ENCODE assay signal across 21 cellular contexts in the genomic region with DNA sequence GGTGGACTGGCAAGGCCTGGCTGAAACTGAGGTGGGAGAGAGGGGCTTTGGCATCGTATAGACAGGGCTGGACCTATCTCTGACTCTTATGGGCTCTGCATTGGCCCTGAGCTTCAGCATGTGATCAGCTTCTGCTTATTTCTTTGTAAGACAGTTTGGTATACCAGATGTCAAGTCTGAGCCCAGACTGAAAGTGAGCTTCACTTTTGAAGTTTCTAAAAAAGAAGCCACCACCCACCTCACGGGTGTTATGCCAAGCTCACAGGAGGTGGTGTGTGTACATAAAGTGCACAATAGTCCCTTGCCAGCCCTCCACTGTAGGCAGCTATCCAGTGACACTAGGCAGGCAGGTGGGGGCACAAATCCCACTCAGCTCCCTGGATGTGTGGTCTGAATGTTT.
"Had no signal": no experiment of that assay in that cellular context is flagged by ENCODE, and none has a peak within 500 bp of the region (broad histone marks: within the 10 kb centered on the region; RNA-seq: fewer than 3 reads in every experiment).

No MANE protein-coding gene starts in this region.

- H3K27me3 ChIP-seq: ascending aorta, body of pancreas had no signal

- H3K4me1 ChIP-seq: ascending aorta had no signal

- H3K27me3 Mint-ChIP-seq: activated CD4-positive, alpha-beta T cell treated with anti-CD3 and anti-CD28 coated beads, Interleukin-2, amount 10 ng/mL, durations not matched to agents 7 days and 5 days had no signal

- DNase-seq: activated B cell treated with CpG ODN at 0.5 μM for 24 hours; activated CD4-positive, alpha-beta memory T cell treated with anti-CD3 and anti-CD28 coated beads for 36 hours; activated CD4-positive, alpha-beta T cell treated with anti-CD3 and anti-CD28 coated beads, Interleukin-2, amount 10 ng/mL, durations not matched to agents 7 days and 5 days; activated CD8-positive, alpha-beta memory T cell treated with anti-CD3 and anti-CD28 coated beads for 24 hours; activated naive CD8-positive, alpha-beta T cell treated with anti-CD3 and anti-CD28 coated beads, Interleukin-2, amount 50 U/mL, for 24 hours; activated T-cell treated with anti-CD3 and anti-CD28 coated beads, Interleukin-2, amount 50 U/mL, for 4 hours; amniotic stem cell; body of pancreas; cortex of kidney; MM.1S; NCI-H1105; NCI-H1436 treated with DMSO at 0.1 percent for 48 hours; NCI-H187; NCI-H2081; NCI-H446; SIG-M5; T-helper 17 cell; T-helper 9 cell had no signal

- H3K9me3 Mint-ChIP-seq: activated CD4-positive, alpha-beta T cell treated with anti-CD3 and anti-CD28 coated beads, Interleukin-2, amount 10 ng/mL, durations not matched to agents 7 days and 5 days had no signal

- H3K27ac ChIP-seq: ascending aorta, body of pancreas had no signal

- H3K4me3 ChIP-seq: ascending aorta, body of pancreas had no signal

- H3K36me3 ChIP-seq: ascending aorta had no signal

- H3K27ac Mint-ChIP-seq: activated B cell treated with CpG ODN at 0.5 μM for 24 hours; activated CD4-positive, alpha-beta memory T cell treated with anti-CD3 and anti-CD28 coated beads for 36 hours; activated CD4-positive, alpha-beta T cell treated with anti-CD3 and anti-CD28 coated beads, Interleukin-2, amount 10 ng/mL, durations not matched to agents 7 days and 5 days; activated naive CD8-positive, alpha-beta T cell treated with anti-CD3 and anti-CD28 coated beads, Interleukin-2, amount 50 U/mL, for 24 hours; T-helper 17 cell had no signal

- H3K36me3 Mint-ChIP-seq: activated CD4-positive, alpha-beta memory T cell treated with anti-CD3 and anti-CD28 coated beads for 36 hours had no signal

- ATAC-seq: activated naive CD4-positive, alpha-beta T cell treated with anti-CD3 and anti-CD28 coated beads, Interleukin-2, amount 50 U/mL, for 72 hours; activated naive CD8-positive, alpha-beta T cell treated with anti-CD3 and anti-CD28 coated beads, Interleukin-2, amount 50 U/mL, for 24 hours; activated T-cell treated with anti-CD3 and anti-CD28 coated beads, Interleukin-2, amount 50 U/mL, for 4 hours; body of pancreas; T-helper 17 cell had no signal

- H3K9me3 ChIP-seq: ascending aorta, body of pancreas had no signal

- H3K4me3 Mint-ChIP-seq: activated B cell treated with CpG ODN at 0.5 μM for 24 hours; activated CD4-positive, alpha-beta memory T cell treated with anti-CD3 and anti-CD28 coated beads for 36 hours; activated CD4-positive, alpha-beta T cell treated with anti-CD3 and anti-CD28 coated beads, Interleukin-2, amount 10 ng/mL, durations not matched to agents 7 days and 5 days; activated naive CD8-positive, alpha-beta T cell treated with anti-CD3 and anti-CD28 coated beads, Interleukin-2, amount 50 U/mL, for 24 hours; activated T-cell treated with anti-CD3 and anti-CD28 coated beads, Interleukin-2, amount 50 U/mL, for 4 hours; central memory CD8-positive, alpha-beta T cell; T-helper 17 cell had no signal

- H3K4me1 Mint-ChIP-seq: activated CD4-positive, alpha-beta T cell treated with anti-CD3 and anti-CD28 coated beads, Interleukin-2, amount 10 ng/mL, durations not matched to agents 7 days and 5 days; activated naive CD8-positive, alpha-beta T cell treated with anti-CD3 and anti-CD28 coated beads, Interleukin-2, amount 50 U/mL, for 24 hours; central memory CD8-positive, alpha-beta T cell; T-helper 17 cell had no signal
